8 cellular contexts compared by ENCODE assay signal in genomic region chr3:181711325-181712135, GRCh38. TPM values are rescaled to one million over a fixed set of nuclear protein-coding genes. Genes with fewer than 3 reads are reported as not detected.
DNase-seq lines count a peak whose midpoint lies in the region; ATAC-seq, FAIRE-seq and TF ChIP-seq lines count a peak whose summit lies in the region.

TSS of gene SOX2 (plus strand) at chr3:181711925. CDS start at chr3:181712361, 436 bp downstream.

- H3K27me3 ChIP-seq in CD4-positive, alpha-beta T cell (ENCODE audit: control insufficient read depth, insufficient read depth, low read length): peaks cover 95% of the 10 kb centered on the region
- H3K27me3 ChIP-seq in right cardiac atrium (ENCODE audit: control insufficient read depth, insufficient read depth): peaks cover 6% of the 10 kb centered on the region
- peaks cover 8% of the 10 kb centered on the region for H3K27me3 ChIP-seq in prostate gland (replicated peaks; ENCODE audit: insufficient read depth)

- peak; percentile 90 for TF ChIP-seq POLR2A in prostate gland (IDR thresholded peaks at IDR 0.05)

- no peak within 1 kb of the TSS for H3K27ac ChIP-seq in CD4-positive, alpha-beta T cell (ENCODE audit: low read depth, low read length)
- no peak within 1 kb of the TSS for H3K27ac ChIP-seq in right cardiac atrium (ENCODE audit: low read length)
- H3K27ac ChIP-seq in prostate gland: peak within 1 kb of the TSS; percentile 73 to 76

- H3K4me1 ChIP-seq in right cardiac atrium (ENCODE audit: control insufficient read depth, insufficient read depth, low read length) (no peaks in the 10 kb centered on the region), prostate gland (replicated peaks) (peaks cover 3% of the 10 kb centered on the region)

- H3K4me1 Mint-ChIP-seq in CD4-positive, alpha-beta T cell (ENCODE audit: low read depth): peaks cover 11% of the 10 kb centered on the region

- peaks cover 25% of the 10 kb centered on the region for H3K9me3 ChIP-seq in CD4-positive, alpha-beta T cell (ENCODE audit: control insufficient read depth, low read length)
- H3K9me3 ChIP-seq in right cardiac atrium (ENCODE audit: control insufficient read depth, low read length): no peaks in the 10 kb centered on the region
- H3K9me3 ChIP-seq in prostate gland: no peaks in the 10 kb centered on the region

- H3K36me3 ChIP-seq in prostate gland: no peaks in the 10 kb centered on the region

- H3K4me3 ChIP-seq in astrocyte of the cerebellum (ENCODE audit: low read depth, low read length) (peak within 1 kb of the TSS; percentile 81), right cardiac atrium (ENCODE audit: low read length) (peak within 1 kb of the TSS; percentile 52), prostate gland (peak within 1 kb of the TSS; percentile 36 to 49)

- TF ChIP-seq CTCF in CD4-positive, alpha-beta T cell (IDR thresholded peaks at IDR 0.05): no peak
- TF ChIP-seq CTCF in astrocyte of the cerebellum (IDR thresholded peaks at IDR 0.05; ENCODE audit: low read depth, low read length, missing control alignments) (no peak), prostate gland (IDR thresholded peaks at IDR 0.05) (no peak)

- no peaks in the 10 kb centered on the region for H3K36me3 Mint-ChIP-seq in CD4-positive, alpha-beta T cell (ENCODE audit: low read depth)

- no peak within 1 kb of the TSS for H3K27ac Mint-ChIP-seq in CD4-positive, alpha-beta T cell

- intact Hi-C loops in CD4-positive, alpha-beta T cell (cut with DNase I, micrococcal nuclease): no loop called here
- intact Hi-C loops in right cardiac atrium (cut with DNase I): loop anchor here in 1 of 4 donors (10.0 kb wide), 1 partner anchor 533 kb away; no protein-coding TSS in a partner anchor
- intact Hi-C loops in prostate gland (cut with DNase I): no loop called here

- no peak for FAIRE-seq in HTR-8/SVneo (lab: Jason Lieb, UNC)

- ATAC-seq in CD4-positive, alpha-beta T cell (ENCODE audit: poor library complexity): peak; percentile 66
- ATAC-seq in right cardiac atrium (peak; percentile 22 to 73), HG03457 (IDR thresholded peaks at IDR 0.05; ENCODE audit: unreplicated experiment) (no peak)

- POLR2A ChIA-PET in CD4-positive, alpha-beta T cell (lab: Charles Lee): no interaction called here

- no peak within 1 kb of the TSS for H3K4me3 Mint-ChIP-seq in CD4-positive, alpha-beta T cell

- WGBS in right cardiac atrium: 4% methylated on average over 37 of the region's 37 CpGs
- 2% methylated on average over 37 of the region's 37 CpGs for WGBS in prostate gland

- in situ Hi-C loops in astrocyte of the cerebellum (cut with HindIII; ENCODE audit: low sequenced_read_pairs): no loop called here

- CTCF ChIA-PET in CD4-positive, alpha-beta T cell (lab: Charles Lee): no interaction called here

- H3K27me3 Mint-ChIP-seq in CD4-positive, alpha-beta T cell: peaks cover 43% of the 10 kb centered on the region

- peaks cover 12% of the 10 kb centered on the region for H3K9me3 Mint-ChIP-seq in CD4-positive, alpha-beta T cell

- DNase-seq in CD4-positive, alpha-beta T cell: peak in 2 of 10 experiments; percentile 14 to 16
- peak; percentile 91 for DNase-seq in H4 (ENCODE audit: low spot score)
- peak; percentile 97 for DNase-seq in NCI-H345 (lab: John Stamatoyannopoulos, UW)
- DNase-seq in astrocyte of the cerebellum (ENCODE audit: low read depth): peak; percentile 85
- peak in 2 of 3 donors; percentile 40 to 63 for DNase-seq in right cardiac atrium
- DNase-seq in prostate gland (ENCODE audit: low spot score): peak; percentile 94
- no peak for DNase-seq in HTR-8/SVneo (ENCODE audit: insufficient read length, low spot score)

RNA-seq across cellular contexts. Expression of gene SOX2, which starts in this region (rescaled TPM):
- total RNA-seq in CD4-positive, alpha-beta T cell: not detected
- total RNA-seq in H4 (2014; rRNA removed; shearing (Covaris generic)): 4.3 and 6.6 TPM in 2 replicates
- total RNA-seq in right cardiac atrium (under 1 TPM in 3 of 4 donors, not detected in 1; 0.17 to 0.35 (median 0.20) TPM), prostate gland (10 to 100 TPM; 10.5 to 17.8 TPM)
- polyA plus RNA-seq in right cardiac atrium: 1.0 TPM

Comparison
In these comparisons a context has a peak if more than half of its experiments do, and no peak if none do; other contexts are left out.
1. Peak in ATAC-seq in CD4-positive, alpha-beta T cell; RNA of the gene not detected or under 1 TPM.
2. H3K27ac ChIP-seq: peak in prostate gland (2 of 2); none in CD4-positive, alpha-beta T cell (single experiment) and right cardiac atrium (single experiment).
3. Peak in every context shown above with its lines, with median percentiles within 50 percentile points of each other: H3K4me3 ChIP-seq.